In genomic region chr12:8697476-8698131, GRCh38 we compare ENCODE assay signal across 8 cellular contexts. TPM values are rescaled to one million over a fixed set of nuclear protein-coding genes. Genes with fewer than 3 reads are reported as not detected.
DNase-seq lines count a peak whose midpoint lies in the region; ATAC-seq and TF ChIP-seq lines count a peak whose summit lies in the region.

Gene RIMKLB, plus strand, starts transcription at chr12:8697991. Its CDS starts 15,876 bp downstream, at chr12:8713867.

- peaks cover 24% of the 10 kb centered on the region for H3K4me1 ChIP-seq in mesodermal cell (ENCODE audit: control insufficient read depth, insufficient read depth, low read length, poor library complexity, severe bottlenecking)

- H3K36me3 ChIP-seq in mesodermal cell (ENCODE audit: control insufficient read depth, insufficient read depth, low read length): peaks cover 15% of the 10 kb centered on the region

- H3K9me3 ChIP-seq in mesodermal cell (ENCODE audit: control insufficient read depth, low read length): no peaks in the 10 kb centered on the region

- peak; percentile 64 for TF ChIP-seq POLR2A in GM19193 (IDR thresholded peaks at IDR 0.05; ENCODE audit: extremely low read depth, insufficient read depth, insufficient read length)

- in situ Hi-C loops in endometrial microvascular endothelial cells (cut with HindIII; ENCODE audit: inconsistent ontology term, low pct_unique_long_range_greater_than_20kb, low sequenced_read_pairs): no loop called here

- DNase-seq in AG10803 (ENCODE audit: low read depth) (peak; percentile 69), NCI-H82 (lab: John Stamatoyannopoulos, UW) (peak; percentile 89)
- DNase-seq in activated CD8-positive, alpha-beta memory T cell treated with anti-CD3 and anti-CD28 coated beads, Interleukin-2, amount 50 U/mL, for 24 hours (ENCODE audit: extremely low read depth): peak; percentile 19
- peak; percentile 78 for DNase-seq in stimulated activated CD8-positive, alpha-beta memory T cell treated with anti-CD3 and anti-CD28 coated beads, Interleukin-12 subunit alpha, Interleukin-12 subunit beta, amount 100 ng/mL, for 4 hours (ENCODE audit: low read depth)

- TF ChIP-seq CTCF in AG10803 (conservative IDR thresholded peaks at IDR 0.05; ENCODE audit: low read length): no peak

- peak; percentile 68 for ATAC-seq in HG03442 (IDR thresholded peaks at IDR 0.05; ENCODE audit: unreplicated experiment)

- H3K27ac ChIP-seq in mesodermal cell (ENCODE audit: low read depth, low read length, severe bottlenecking): peak within 1 kb of the TSS; percentile 91

- 0% methylated on average over 48 of the region's 88 CpGs; no CpG with 5 or more reads in 1 of the 2 experiments for WGBS in mesodermal cell (ENCODE audit: insufficient coverage in 2 of 2), 2 experiments

- H3K4me3 ChIP-seq in AG10803 (ENCODE audit: low read length) (peak within 1 kb of the TSS; percentile 83), mesodermal cell (ENCODE audit: extremely low read depth, insufficient read depth, low read length, poor library complexity, severe bottlenecking) (peak within 1 kb of the TSS; percentile 83)

RNA-seq across cellular contexts. Expression of gene RIMKLB, which starts in this region (rescaled TPM):
- 38.0 TPM for total RNA-seq in endometrial microvascular endothelial cells (ENCODE audit: inconsistent ontology term)
- polyA plus RNA-seq in mesodermal cell (2013, experiment 1 of 2): 35.8 TPM
- polyA plus RNA-seq in mesodermal cell (2013, experiment 2 of 2): 36.5 TPM

Comparison
In these comparisons a context has a peak if more than half of its experiments do, and no peak if none do; other contexts are left out.
1. Peak in every context shown above with its lines: DNase-seq, ATAC-seq, H3K4me3 ChIP-seq and H3K27ac ChIP-seq.
2. DNase-seq: peak in every context shown above with its lines; median percentile 89 in NCI-H82; 78 in stimulated activated CD8-positive, alpha-beta memory T cell treated with anti-CD3 and anti-CD28 coated beads, Interleukin-12 subunit alpha, Interleukin-12 subunit beta, amount 100 ng/mL, for 4 hours; 69 in AG10803; 19 in activated CD8-positive, alpha-beta memory T cell treated with anti-CD3 and anti-CD28 coated beads, Interleukin-2, amount 50 U/mL, for 24 hours.